ENCODE assay signal across 8 cellular contexts in the genomic region with DNA sequence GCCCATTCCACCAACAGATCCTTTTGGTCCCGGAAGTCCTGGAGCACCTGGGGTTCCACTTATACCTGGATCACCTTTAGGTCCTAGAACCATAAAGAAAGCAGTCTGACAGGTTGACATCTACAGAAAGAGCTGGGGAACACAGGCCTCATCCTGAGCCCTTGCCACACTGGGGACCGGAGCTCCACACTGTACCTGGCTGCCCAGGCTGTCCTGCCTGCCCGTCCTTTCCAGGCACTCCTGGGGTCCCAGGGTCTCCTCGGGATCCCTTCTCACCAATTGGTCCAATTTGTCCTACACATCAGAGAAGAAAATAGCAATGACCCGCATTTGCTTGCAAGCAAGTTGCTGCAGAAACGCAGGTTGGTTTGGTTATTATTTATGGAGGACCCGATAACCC.
"Had no signal": no experiment of that assay in that cellular context is flagged by ENCODE, and none has a peak within 500 bp of the region (broad histone marks: within the 10 kb centered on the region; RNA-seq: fewer than 3 reads in every experiment).

No MANE protein-coding gene starts in this region.

- DNase-seq: H9, HCEC 1CT, IMR-90 had no signal

- H3K4me3 Mint-ChIP-seq: GM23338, H9 had no signal

- H2AFZ ChIP-seq: GM23338 had no signal

- ATAC-seq: GM23338, K562 had no signal

- H3K27ac Mint-ChIP-seq: GM23338, H9 had no signal

- H3K9me3 Mint-ChIP-seq: GM23338 had no signal

- H3K4me2 ChIP-seq: GM23338 had no signal

- H3K4me3 ChIP-seq: GM23338, K562 had no signal

- FAIRE-seq: H1, H54, HTR-8/SVneo, K562 had no signal
